Comparison of ENCODE assay signal across 16 cellular contexts in the genomic region with DNA sequence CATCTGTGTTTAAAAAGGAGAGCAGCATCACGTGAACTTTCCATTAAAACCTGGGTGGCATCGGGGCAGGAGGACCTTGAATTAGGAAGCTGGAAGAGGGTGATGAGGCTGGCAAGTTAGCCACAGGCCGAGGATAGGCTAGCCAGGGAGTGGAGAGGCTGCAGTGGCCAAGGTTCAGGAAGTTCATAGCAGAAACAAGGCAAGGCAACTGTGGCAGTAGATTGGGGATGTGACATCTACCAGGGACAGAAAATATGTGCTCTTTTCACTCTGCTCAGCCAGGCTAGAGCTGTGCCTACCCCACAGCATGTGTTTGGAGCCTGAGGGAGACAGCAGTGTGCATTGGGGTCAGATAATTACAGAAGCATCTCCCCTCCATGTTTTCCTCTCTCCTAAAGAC. TPM values are rescaled to one million over a fixed set of nuclear protein-coding genes. Genes with fewer than 3 reads are reported as not detected.
DNase-seq lines count a peak whose midpoint lies in the region; ATAC-seq and TF ChIP-seq lines count a peak whose summit lies in the region.
"Had no signal": no experiment of that assay in that cellular context is flagged by ENCODE, and none has a peak within 500 bp of the region (broad histone marks: within the 10 kb centered on the region; RNA-seq: fewer than 3 reads in every experiment).

No MANE protein-coding gene starts in this region.

- TF ChIP-seq CTCF in OCI-LY3 (IDR thresholded peaks at IDR 0.05; ENCODE audit: low read depth, low read length) (no peak), endodermal cell (conservative IDR thresholded peaks at IDR 0.05) (no peak), progenitor cell of endocrine pancreas (IDR thresholded peaks at IDR 0.05; ENCODE audit: unreplicated experiment) (no peak)

- peak overlapping the region; percentile 100 for H3K4me2 ChIP-seq in OCI-LY3 (ENCODE audit: low read length)

- ATAC-seq in HG02623 (IDR thresholded peaks at IDR 0.05; ENCODE audit: unreplicated experiment) (no peak), GM18505 (IDR thresholded peaks at IDR 0.05; ENCODE audit: unreplicated experiment) (no peak)
- ATAC-seq: HCT116, left cardiac atrium had no signal

- no peak for TF ChIP-seq POLR2A in GM18505 (IDR thresholded peaks at IDR 0.05; ENCODE audit: borderline replicate concordance, extremely low read depth, insufficient read depth, insufficient read length)

- H3K4me3 ChIP-seq in OCI-LY3 (ENCODE audit: low read length) = no peak overlapping the region; the same call in 1 of the 2 replicates
- no peak overlapping the region for H3K4me3 ChIP-seq in endodermal cell (ENCODE audit: low read length)

- DNase-seq in ELF-1 (ENCODE audit: low read depth, low spot score) (peak; percentile 21), endodermal cell (no peak), progenitor cell of endocrine pancreas (ENCODE audit: low spot score, unreplicated experiment) (no peak), ACHN (no peak)
- DNase-seq: activated CD4-positive, CD25-positive, alpha-beta regulatory T cell treated with anti-CD3 and anti-CD28 coated beads, Interleukin-2, amount 50 U/mL, for 72 hours; activated gamma-delta T cell treated with Interleukin-2 at 50 U/mL for 16 hours; BE2C; DMS153; left cardiac atrium; NCI-H1417 treated with DMSO at 0.1 percent for 48 hours; small intestine had no signal

- H3K9ac ChIP-seq in OCI-LY3 (ENCODE audit: low read length) (no peak overlapping the region), endodermal cell (ENCODE audit: extremely low read depth, low read length, poor library complexity, severe bottlenecking) (no peak overlapping the region)

- H3K27me3 Mint-ChIP-seq in endodermal cell (ENCODE audit: insufficient read depth) = peaks cover 7% of the 10 kb centered on the region
- no peaks in the 10 kb centered on the region for H3K27me3 Mint-ChIP-seq in progenitor cell of endocrine pancreas

- H4K20me1 ChIP-seq in OCI-LY3 (ENCODE audit: insufficient read depth, low read length) = peaks cover 7% of the 10 kb centered on the region; the same call in 1 of the 2 replicates

- H3K9me3 Mint-ChIP-seq in endodermal cell (peaks cover 24% of the 10 kb centered on the region), progenitor cell of endocrine pancreas (ENCODE audit: low read depth) (no peaks in the 10 kb centered on the region)

- peaks cover 28% of the 10 kb centered on the region for H3K4me1 Mint-ChIP-seq in endodermal cell
- H3K4me1 Mint-ChIP-seq in progenitor cell of endocrine pancreas (ENCODE audit: low read depth) = peaks cover 21% of the 10 kb centered on the region

- 86 to 93% methylated on average over 3 of the region's 3 CpGs for WGBS in endodermal cell (ENCODE audit: insufficient coverage in 1 of 2, insufficient read length in 1 of 2), 2 experiments

- H3K9me3 ChIP-seq in OCI-LY3 (ENCODE audit: insufficient read depth, low read length) = no peaks in the 10 kb centered on the region
- peaks cover 15% of the 10 kb centered on the region for H3K9me3 ChIP-seq in endodermal cell (ENCODE audit: control insufficient read depth, low read length)
- H3K9me3 ChIP-seq: BE2C had no signal

- in situ Hi-C loops in ACHN (cut with HindIII; ENCODE audit: low pct_ligation_motif_present, low pct_unique_long_range_greater_than_20kb, low sequenced_read_pairs) = no loop called here

- H3K4me1 ChIP-seq in OCI-LY3 (ENCODE audit: low read length) = peaks cover 41% of the 10 kb centered on the region
- peaks cover 18% of the 10 kb centered on the region for H3K4me1 ChIP-seq in endodermal cell (ENCODE audit: control insufficient read depth, insufficient read depth, low read length)

- peaks cover 21% of the 10 kb centered on the region for H3K79me2 ChIP-seq in OCI-LY3 (ENCODE audit: low read length)

- peak overlapping the region; percentile 15 for H3K27ac Mint-ChIP-seq in endodermal cell
- peak overlapping the region; percentile 86 for H3K27ac Mint-ChIP-seq in progenitor cell of endocrine pancreas
- H3K27ac Mint-ChIP-seq: T-helper 2 cell treated with Interferon-gamma antibody and Interleukin-4, amounts not matched to agents 5 μg/mL and 100 μg/mL, for 36 hours had no signal

- H2AFZ ChIP-seq in OCI-LY3 (ENCODE audit: low read depth, low read length) = no peak overlapping the region; the same call in 1 of the 2 replicates

- H3K27me3 ChIP-seq in OCI-LY3 (ENCODE audit: low read depth, low read length) (no peaks in the 10 kb centered on the region), endodermal cell (ENCODE audit: control insufficient read depth, insufficient read depth, low read length, poor library complexity, severe bottlenecking) (no peaks in the 10 kb centered on the region)
- H3K27me3 ChIP-seq: BE2C had no signal

- no peaks in the 10 kb centered on the region for H3K36me3 ChIP-seq in OCI-LY3 (replicated peaks; ENCODE audit: low read depth, low read length)
- H3K36me3 ChIP-seq in endodermal cell (ENCODE audit: control insufficient read depth, insufficient read depth, low read length) = no peaks in the 10 kb centered on the region
- H3K36me3 ChIP-seq: BE2C had no signal

- H3K4me3 Mint-ChIP-seq in endodermal cell = no peak overlapping the region
- H3K4me3 Mint-ChIP-seq in progenitor cell of endocrine pancreas (ENCODE audit: low read depth) = no peak overlapping the region
- H3K4me3 Mint-ChIP-seq: T-helper 2 cell treated with Interferon-gamma antibody and Interleukin-4, amounts not matched to agents 5 μg/mL and 100 μg/mL, for 36 hours had no signal

- H3K27ac ChIP-seq in OCI-LY3 (ENCODE audit: low read length) (peak overlapping the region; percentile 76), endodermal cell (ENCODE audit: low read depth, low read length) (no peak overlapping the region)

- H3K36me3 Mint-ChIP-seq in endodermal cell (ENCODE audit: low read depth) (peaks cover 5% of the 10 kb centered on the region), progenitor cell of endocrine pancreas (ENCODE audit: insufficient read depth) (no peaks in the 10 kb centered on the region)

RNA-seq across cellular contexts. Expression of gene INPP5F, which starts 2.2 kb away (rescaled TPM):
- total RNA-seq in endodermal cell (10 to 100 TPM; 74.4 to 75.6 TPM), progenitor cell of endocrine pancreas (46.1 and 47.0 TPM in 2 replicates)
- polyA plus RNA-seq in endodermal cell (2013, experiment 1 of 2) = 116 TPM
- 115 TPM for polyA plus RNA-seq in endodermal cell (2013, experiment 2 of 2)
